Comparison of ENCODE assay signal across 8 cellular contexts in the genomic region with DNA sequence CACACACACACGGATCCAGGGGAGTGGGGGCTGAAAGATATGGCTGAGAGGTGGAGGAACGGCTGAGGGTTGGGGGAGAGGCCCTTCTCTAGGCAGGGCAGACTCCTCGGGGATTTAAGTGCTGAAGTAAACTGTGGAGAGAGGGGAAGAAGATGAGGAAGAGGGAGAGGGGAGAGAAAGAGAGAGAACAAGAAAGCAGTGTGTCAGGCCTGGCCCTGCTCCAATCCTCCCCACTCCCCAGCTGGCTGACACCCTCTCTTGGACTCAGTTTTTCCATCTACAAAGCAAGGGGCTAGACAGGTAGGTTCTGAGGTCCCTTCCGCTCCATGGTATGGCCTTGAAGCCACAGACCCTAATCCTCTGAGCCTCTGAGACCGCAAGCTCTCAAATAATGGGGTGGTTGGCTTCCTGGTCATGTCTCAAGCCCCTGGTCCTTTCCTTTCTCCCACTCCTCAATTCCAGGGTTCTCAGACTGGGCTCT. TPM values are rescaled to one million over a fixed set of nuclear protein-coding genes. Genes with fewer than 3 reads are reported as not detected.
A peak's percentile ranks its signal among the peaks of the same experiment; 100 is the strongest.
DNase-seq lines count a peak whose midpoint lies in the region; ATAC-seq, FAIRE-seq and TF ChIP-seq lines count a peak whose summit lies in the region.

No MANE protein-coding gene starts in this region.

- H3K9me3 Mint-ChIP-seq in activated CD4-positive, alpha-beta T cell treated with anti-CD3 and anti-CD28 coated beads for 36 hours (ENCODE audit: low read depth), result no peaks in the 10 kb centered on the region

- peak overlapping the region; percentile 35 to 100 (median 55) for H3K27ac ChIP-seq in adrenal gland
- peak overlapping the region; percentile 92 to 95 for H3K27ac ChIP-seq in left lung
- H3K27ac ChIP-seq in stomach smooth muscle (ENCODE audit: low read length), result peak overlapping the region; percentile 98

- H3K4me1 Mint-ChIP-seq in activated CD4-positive, alpha-beta T cell treated with anti-CD3 and anti-CD28 coated beads for 36 hours, result peaks cover 57% of the 10 kb centered on the region

- peak overlapping the region; percentile 85 for H3K4me3 Mint-ChIP-seq in activated CD4-positive, alpha-beta T cell treated with anti-CD3 and anti-CD28 coated beads for 36 hours

- peak overlapping the region; percentile 93 for H3K27ac Mint-ChIP-seq in activated CD4-positive, alpha-beta T cell treated with anti-CD3 and anti-CD28 coated beads for 36 hours

- TF ChIP-seq CTCF in adrenal gland (IDR thresholded peaks at IDR 0.05), result no peak
- no peak for TF ChIP-seq CTCF in left lung (IDR thresholded peaks at IDR 0.05)

- H3K4me1 ChIP-seq in adrenal gland (replicated peaks in 1 of 2) (peaks cover 36 to 48% of the 10 kb centered on the region in 2 donors), left lung (peaks cover 32 to 79% of the 10 kb centered on the region in 2 donors), stomach smooth muscle (ENCODE audit: control insufficient read depth, insufficient read depth, low read length) (peaks cover 50% of the 10 kb centered on the region)

- intact Hi-C loops in activated CD4-positive, alpha-beta T cell treated with anti-CD3 and anti-CD28 coated beads for 36 hours (cut with DNase I, micrococcal nuclease), result no loop called here
- intact Hi-C loops in adrenal gland (cut with DNase I) (no loop called here), left lung (cut with DNase I) (no loop called here)

- no peak for FAIRE-seq in H54 (lab: Jason Lieb, UNC)

- peak overlapping the region; percentile 66 to 90 for H3K9ac ChIP-seq in stomach smooth muscle (ENCODE audit: low read length in 2 of 2)

- H3K27me3 ChIP-seq in adrenal gland (no peaks in the 10 kb centered on the region), left lung (no peaks in the 10 kb centered on the region), stomach smooth muscle (ENCODE audit: control insufficient read depth in 1 of 2, insufficient read depth in 2 of 2, low read length in 2 of 2) (no peaks in the 10 kb centered on the region)

- no peak for ATAC-seq in activated CD4-positive, alpha-beta T cell treated with anti-CD3 and anti-CD28 coated beads for 36 hours
- ATAC-seq in left lung, result no peak

- TF ChIP-seq POLR2A in adrenal gland (IDR thresholded peaks at IDR 0.05) (no peak), H54 (IDR thresholded peaks at IDR 0.05; ENCODE audit: low read depth, low read length) (no peak)

- H3K4me3 ChIP-seq in adrenal gland (no peak overlapping the region), left lung (peak overlapping the region in 1 of 2 donors; percentile 99), stomach smooth muscle (ENCODE audit: low read length in 2 of 2) (peak overlapping the region; percentile 32 to 49)

- H3K36me3 Mint-ChIP-seq in activated CD4-positive, alpha-beta T cell treated with anti-CD3 and anti-CD28 coated beads for 36 hours (ENCODE audit: low read depth), result peaks cover 33% of the 10 kb centered on the region

- WGBS in adrenal gland, 4 donors, result 50 to 61% (median 51%) methylated on average over 5 of the region's 5 CpGs

- H3K9me3 ChIP-seq in adrenal gland (replicated peaks in 1 of 3) (no peaks in the 10 kb centered on the region), left lung (no peaks in the 10 kb centered on the region), stomach smooth muscle (ENCODE audit: control insufficient read depth in 2 of 2, low read length in 2 of 2) (no peaks in the 10 kb centered on the region)

- POLR2A ChIA-PET in activated CD4-positive, alpha-beta T cell treated with anti-CD3 and anti-CD28 coated beads for 36 hours (lab: Charles Lee), result interaction anchor here (0.9 to 2.7 kb wide), 3 partner anchors 12 to 29 kb away, joined by 3 to 23 read pairs (median 4); a partner anchor contains a TSS

- peak; percentile 63 for DNase-seq in activated CD4-positive, alpha-beta T cell treated with anti-CD3 and anti-CD28 coated beads for 36 hours
- DNase-seq in activated CD4-positive, alpha-beta T cell treated with anti-CD3 and anti-CD28 coated beads, Interleukin-2, amount 50 U/mL, for 1 hour, result no peak
- no peak for DNase-seq in adrenal gland
- DNase-seq in left lung, result no peak
- no peak for DNase-seq in H54 (ENCODE audit: insufficient read length, low spot score)
- DNase-seq in DMS153 (lab: John Stamatoyannopoulos, UW), result no peak
- no peak for DNase-seq in cerebellar nuclear complex (lab: John Stamatoyannopoulos, UW)

- H3K27me3 Mint-ChIP-seq in activated CD4-positive, alpha-beta T cell treated with anti-CD3 and anti-CD28 coated beads for 36 hours, result no peaks in the 10 kb centered on the region

- H3K36me3 ChIP-seq in adrenal gland (replicated peaks in 1 of 2) (peaks cover 0 to 20% of the 10 kb centered on the region in 2 donors), left lung (peaks cover 0 to 29% of the 10 kb centered on the region in 2 donors), stomach smooth muscle (ENCODE audit: control insufficient read depth in 2 of 2, insufficient read depth in 2 of 2, low read length in 2 of 2) (peaks cover 13 to 20% of the 10 kb centered on the region in 2 donors)

- CTCF ChIA-PET in activated CD4-positive, alpha-beta T cell treated with anti-CD3 and anti-CD28 coated beads for 36 hours (lab: Charles Lee), result interaction anchor here (0.5 to 1.9 kb wide), 12 partner anchors 10 to 87 kb away, joined by 3 to 8 read pairs (median 4); a partner anchor contains a TSS

RNA-seq across cellular contexts. Expression of a gene that starts 2.0 kb away (rescaled TPM):
- 10 to 100 TPM; 26.7 to 27.8 TPM for total RNA-seq in activated CD4-positive, alpha-beta T cell treated with anti-CD3 and anti-CD28 coated beads for 36 hours
- total RNA-seq in adrenal gland (100 to 1,000 TPM in 2 of 8 donors, 10 to 100 TPM in 6; 18.8 to 139 (median 61.5) TPM), left lung (10 to 100 TPM; 48.3 to 48.9 TPM)
- 100 to 1,000 TPM in 1 of 3 donors, 10 to 100 TPM in 2; 65.8 to 206 (median 81.2) TPM for polyA plus RNA-seq in adrenal gland

RNA-seq across cellular contexts. Expression of a gene that starts 8.6 kb away (rescaled TPM):
- total RNA-seq in activated CD4-positive, alpha-beta T cell treated with anti-CD3 and anti-CD28 coated beads for 36 hours, result 10 to 100 TPM; 46.5 to 55.9 TPM
- total RNA-seq in adrenal gland (100 to 1,000 TPM in 5 of 8 donors, 10 to 100 TPM in 3; 40.1 to 295 (median 108) TPM), left lung (100 to 1,000 TPM; 101 to 111 TPM)
- polyA plus RNA-seq in adrenal gland, result 100 to 1,000 TPM in 2 of 3 donors, 10 to 100 TPM in 1; 12.4 to 360 (median 161) TPM

RNA-seq across cellular contexts. Expression of a gene that starts 15.4 kb away (rescaled TPM):
- total RNA-seq in activated CD4-positive, alpha-beta T cell treated with anti-CD3 and anti-CD28 coated beads for 36 hours, result 10 to 100 TPM; 24.0 to 34.4 TPM
- total RNA-seq in adrenal gland (10 to 100 TPM in 7 of 8 donors, 1 to 10 TPM in 1; 6.2 to 31.9 (median 20.1) TPM), left lung (10 to 100 TPM; 15.0 to 15.9 TPM)
- 10 to 100 TPM in 2 of 3 donors, 1 to 10 TPM in 1; 8.3 to 14.0 (median 11.9) TPM for polyA plus RNA-seq in adrenal gland

RNA-seq across cellular contexts. Expression of a gene that starts 29.2 kb away (rescaled TPM):
- total RNA-seq in activated CD4-positive, alpha-beta T cell treated with anti-CD3 and anti-CD28 coated beads for 36 hours, result 1 to 10 TPM; 3.9 to 4.5 TPM
- 10 to 100 TPM; 10.5 to 29.7 (median 15.2) TPM for total RNA-seq in adrenal gland
- 1 to 10 TPM; 3.3 to 5.3 (median 5.0) TPM for polyA plus RNA-seq in adrenal gland
- total RNA-seq in left lung, result 10 to 100 TPM in 1 of 2 donors, 1 to 10 TPM in 1; 8.8 to 10.6 TPM

RNA-seq across cellular contexts. Expression of a gene that starts 36.9 kb away (rescaled TPM):
- total RNA-seq in activated CD4-positive, alpha-beta T cell treated with anti-CD3 and anti-CD28 coated beads for 36 hours, result 1 to 10 TPM; 2.4 to 3.2 TPM
- under 1 TPM in 2 of 8 donors, not detected in 6; 0.29 to 0.34 TPM for total RNA-seq in adrenal gland
- polyA plus RNA-seq in adrenal gland, result 1 to 10 TPM in 1 of 3 donors, under 1 TPM in 1, not detected in 1; 0.32 to 1.0 TPM
- total RNA-seq in left lung, result under 1 TPM in 1 of 2 donors, not detected in 1; 0.52 TPM

Comparison
In these comparisons a context has a peak if more than half of its experiments do, and no peak if none do; other contexts are left out.
1. H3K4me3 ChIP-seq: peak in stomach smooth muscle (2 of 2); none in adrenal gland (0 of 4).
2. Peak in every context shown above with its lines, with median percentiles within 50 percentile points of each other: H3K27ac ChIP-seq.